8 cellular contexts compared by ENCODE assay signal in genomic region chr21:45404726-45405270, GRCh38. TPM values are rescaled to one million over a fixed set of nuclear protein-coding genes. Genes with fewer than 3 reads are reported as not detected.
A peak's percentile ranks its signal among the peaks of the same experiment; 100 is the strongest.
DNase-seq lines count a peak whose midpoint lies in the region; ATAC-seq and TF ChIP-seq lines count a peak whose summit lies in the region.

TSS of gene COL18A1 (plus strand) at chr21:45405165. CDS start at chr21:45405231, 66 bp downstream.

- DNase-seq in CD1c-positive myeloid dendritic cell (ENCODE audit: extremely low spot score) = peak; percentile 16
- no peak for DNase-seq in LNCaP clone FGC (ENCODE audit: low read depth)
- peak; percentile 30 for DNase-seq in activated T-cell treated with anti-CD3 and anti-CD28 coated beads, Interleukin-2, amount 50 U/mL, for 4 hours
- DNase-seq in fibroblast of villous mesenchyme (ENCODE audit: low read depth) = peak; percentile 58
- peak; percentile 43 for DNase-seq in neural crest cell (ENCODE audit: low read depth, low spot score)
- DNase-seq in ureter (ENCODE audit: low spot score) = no peak
- DNase-seq in globus pallidus (ENCODE audit: low spot score) = no peak

- peaks cover 8% of the 10 kb centered on the region for H3K9me3 Mint-ChIP-seq in activated T-cell treated with anti-CD3 and anti-CD28 coated beads, Interleukin-2, amount 50 U/mL, for 4 hours
- peaks cover 6% of the 10 kb centered on the region for H3K9me3 Mint-ChIP-seq in neural crest cell

- H3K4me3 Mint-ChIP-seq in activated T-cell treated with anti-CD3 and anti-CD28 coated beads, Interleukin-2, amount 50 U/mL, for 4 hours = peak within 1 kb of the TSS; percentile 80
- peak within 1 kb of the TSS; percentile 87 for H3K4me3 Mint-ChIP-seq in neural crest cell

- H3K27me3 Mint-ChIP-seq in activated T-cell treated with anti-CD3 and anti-CD28 coated beads, Interleukin-2, amount 50 U/mL, for 4 hours (ENCODE audit: low read depth) = peaks cover 61% of the 10 kb centered on the region
- peaks cover 63% of the 10 kb centered on the region for H3K27me3 Mint-ChIP-seq in neural crest cell (ENCODE audit: low read depth)

- H3K36me3 Mint-ChIP-seq in activated T-cell treated with anti-CD3 and anti-CD28 coated beads, Interleukin-2, amount 50 U/mL, for 4 hours (ENCODE audit: insufficient read depth) = no peaks in the 10 kb centered on the region
- H3K36me3 Mint-ChIP-seq in neural crest cell (ENCODE audit: low read depth) = peaks cover 5% of the 10 kb centered on the region

- peaks cover 17% of the 10 kb centered on the region for H3K4me1 Mint-ChIP-seq in activated T-cell treated with anti-CD3 and anti-CD28 coated beads, Interleukin-2, amount 50 U/mL, for 4 hours (ENCODE audit: low read depth)
- H3K4me1 Mint-ChIP-seq in neural crest cell = peaks cover 19% of the 10 kb centered on the region

- no peak for TF ChIP-seq CTCF in LNCaP clone FGC (IDR thresholded peaks at IDR 0.05; ENCODE audit: control insufficient read depth, extremely low read depth, insufficient read depth)
- no peak for TF ChIP-seq CTCF in fibroblast of villous mesenchyme (IDR thresholded peaks at IDR 0.05; ENCODE audit: insufficient read depth, low read depth, low read length)
- no peak for TF ChIP-seq CTCF in neural crest cell (conservative IDR thresholded peaks at IDR 0.05)

- H3K4me3 ChIP-seq in LNCaP clone FGC (ENCODE audit: low read depth, low read length) (peak within 1 kb of the TSS; percentile 44), fibroblast of villous mesenchyme (ENCODE audit: low read depth, low read length) (peak within 1 kb of the TSS; percentile 60)

- no peak within 1 kb of the TSS for H3K27ac Mint-ChIP-seq in neural crest cell (ENCODE audit: unreplicated experiment)

- peak; percentile 64 to 72 for ATAC-seq in activated T-cell treated with anti-CD3 and anti-CD28 coated beads, Interleukin-2, amount 50 U/mL, for 4 hours
- ATAC-seq in GM21825 (IDR thresholded peaks at IDR 0.05; ENCODE audit: unreplicated experiment) = no peak

RNA-seq across cellular contexts. Expression of gene COL18A1, which starts in this region (rescaled TPM):
- total RNA-seq in activated T-cell treated with anti-CD3 and anti-CD28 coated beads, Interleukin-2, amount 50 U/mL, for 4 hours = 10 to 100 TPM; 15.0 to 19.9 (median 15.4) TPM
- total RNA-seq in fibroblast of villous mesenchyme = 33.7 and 45.1 TPM in 2 replicates
- total RNA-seq in neural crest cell = 18.2 and 19.2 TPM in 2 replicates
- 90.4 TPM for total RNA-seq in ureter

Comparison
In these comparisons a context has a peak if more than half of its experiments do, and no peak if none do; other contexts are left out.
1. DNase-seq: peak in CD1c-positive myeloid dendritic cell (single experiment), activated T-cell treated with anti-CD3 and anti-CD28 coated beads, Interleukin-2, amount 50 U/mL, for 4 hours (single experiment), fibroblast of villous mesenchyme (single experiment) and neural crest cell (single experiment); none in LNCaP clone FGC (single experiment), ureter (single experiment) and globus pallidus (single experiment).